ENCODE assay signal across 9 cellular contexts in genomic region chr9:35791321-35791921, GRCh38. TPM values are rescaled to one million over a fixed set of nuclear protein-coding genes. Genes with fewer than 3 reads are reported as not detected.
A peak's percentile ranks its signal among the peaks of the same experiment; 100 is the strongest.
DNase-seq lines count a peak whose midpoint lies in the region; ATAC-seq, FAIRE-seq and TF ChIP-seq lines count a peak whose summit lies in the region.
"Had no signal": no experiment of that assay in that cellular context is flagged by ENCODE, and none has a peak within 500 bp of the region (broad histone marks: within the 10 kb centered on the region; RNA-seq: fewer than 3 reads in every experiment).

Gene NPR2, plus strand, starts transcription at chr9:35791591. Its CDS starts 818 bp downstream, at chr9:35792409.

- H3K9me3 ChIP-seq in esophagus squamous epithelium: no peaks in the 10 kb centered on the region

- no peak for ATAC-seq in activated CD8-positive, alpha-beta T cell treated with anti-CD3 and anti-CD28 coated beads, Interleukin-2, amount 10 ng/mL, durations not matched to agents 7 days and 5 days
- ATAC-seq in activated CD8-positive, alpha-beta T cell treated with anti-CD3 and anti-CD28 coated beads for 36 hours: no peak
- ATAC-seq in GM18868 (IDR thresholded peaks at IDR 0.05; ENCODE audit: unreplicated experiment) (no peak), HG02642 (IDR thresholded peaks at IDR 0.05; ENCODE audit: poor library complexity, unreplicated experiment) (no peak)

- no peak within 1 kb of the TSS for H3K27ac Mint-ChIP-seq in activated CD8-positive, alpha-beta T cell treated with anti-CD3 and anti-CD28 coated beads, Interleukin-2, amount 10 ng/mL, durations not matched to agents 7 days and 5 days
- H3K27ac Mint-ChIP-seq in activated CD8-positive, alpha-beta T cell treated with anti-CD3 and anti-CD28 coated beads for 36 hours: no peak within 1 kb of the TSS

- intact Hi-C loops in activated CD8-positive, alpha-beta T cell treated with anti-CD3 and anti-CD28 coated beads for 36 hours (cut with micrococcal nuclease): loop anchor here (2.0 kb wide), 2 partner anchors 35 to 91 kb away; no protein-coding TSS in a partner anchor
- intact Hi-C loops in esophagus squamous epithelium (cut with DNase I): loop anchor here (5.0 kb wide), 1 partner anchor 91 kb away; no protein-coding TSS in a partner anchor

- H3K4me1 ChIP-seq in esophagus squamous epithelium: peaks cover 5 to 43% (median 18%) of the 10 kb centered on the region in 3 donors

- H3K9me3 Mint-ChIP-seq in activated CD8-positive, alpha-beta T cell treated with anti-CD3 and anti-CD28 coated beads, Interleukin-2, amount 10 ng/mL, durations not matched to agents 7 days and 5 days (ENCODE audit: insufficient read depth): no peaks in the 10 kb centered on the region
- no peaks in the 10 kb centered on the region for H3K9me3 Mint-ChIP-seq in activated CD8-positive, alpha-beta T cell treated with anti-CD3 and anti-CD28 coated beads for 36 hours

- H3K27ac ChIP-seq in esophagus squamous epithelium: peak within 1 kb of the TSS; percentile 67 to 89 (median 76)
- H3K27ac ChIP-seq: C4-2B had no signal

- CTCF ChIA-PET in activated CD8-positive, alpha-beta T cell treated with anti-CD3 and anti-CD28 coated beads, Interleukin-2, amount 10 ng/mL, durations not matched to agents 7 days and 5 days (lab: Charles Lee): no interaction called here
- CTCF ChIA-PET in activated CD8-positive, alpha-beta T cell treated with anti-CD3 and anti-CD28 coated beads for 36 hours (lab: Charles Lee): interaction anchor here (1.4 to 4.8 kb wide), 3 partner anchors 34 to 91 kb away, joined by 4 to 34 read pairs (median 7); no protein-coding TSS in a partner anchor

- no peak for TF ChIP-seq POLR2A in esophagus squamous epithelium (IDR thresholded peaks at IDR 0.05)

- H3K36me3 Mint-ChIP-seq in activated CD8-positive, alpha-beta T cell treated with anti-CD3 and anti-CD28 coated beads, Interleukin-2, amount 10 ng/mL, durations not matched to agents 7 days and 5 days (ENCODE audit: low read depth): peaks cover 10% of the 10 kb centered on the region
- peaks cover 10% of the 10 kb centered on the region for H3K36me3 Mint-ChIP-seq in activated CD8-positive, alpha-beta T cell treated with anti-CD3 and anti-CD28 coated beads for 36 hours (ENCODE audit: low read depth)

- no peaks in the 10 kb centered on the region for H3K36me3 ChIP-seq in esophagus squamous epithelium

- H3K27me3 ChIP-seq in esophagus squamous epithelium: peaks cover 0 to 27% (median 0%) of the 10 kb centered on the region in 4 donors

- DNase-seq in activated CD8-positive, alpha-beta T cell treated with anti-CD3 and anti-CD28 coated beads, Interleukin-2, amount 10 ng/mL, durations not matched to agents 7 days and 5 days: no peak
- DNase-seq in activated CD8-positive, alpha-beta T cell treated with anti-CD3 and anti-CD28 coated beads for 36 hours: no peak
- DNase-seq in esophagus squamous epithelium (lab: John Stamatoyannopoulos, UW): no peak
- no peak for DNase-seq in mucosa of gallbladder (ENCODE audit: low spot score)
- peak; percentile 51 for DNase-seq in urothelium cell line (ENCODE audit: low spot score)
- DNase-seq in NOMO-1 treated with dmso at 0.1 percent for 144 hours (lab: John Stamatoyannopoulos, UW; ENCODE audit: unreplicated experiment): no peak

- POLR2A ChIA-PET in activated CD8-positive, alpha-beta T cell treated with anti-CD3 and anti-CD28 coated beads, Interleukin-2, amount 10 ng/mL, durations not matched to agents 7 days and 5 days (lab: Charles Lee): no interaction called here
- POLR2A ChIA-PET in activated CD8-positive, alpha-beta T cell treated with anti-CD3 and anti-CD28 coated beads for 36 hours (lab: Charles Lee): no interaction called here

- peak within 1 kb of the TSS; percentile 22 to 74 (median 50) for H3K4me3 ChIP-seq in esophagus squamous epithelium

- H3K4me3 Mint-ChIP-seq in activated CD8-positive, alpha-beta T cell treated with anti-CD3 and anti-CD28 coated beads, Interleukin-2, amount 10 ng/mL, durations not matched to agents 7 days and 5 days: no peak within 1 kb of the TSS
- H3K4me3 Mint-ChIP-seq in activated CD8-positive, alpha-beta T cell treated with anti-CD3 and anti-CD28 coated beads for 36 hours: no peak within 1 kb of the TSS

- TF ChIP-seq CTCF in activated CD8-positive, alpha-beta T cell treated with anti-CD3 and anti-CD28 coated beads for 36 hours (IDR thresholded peaks at IDR 0.05): no peak
- no peak for TF ChIP-seq CTCF in esophagus squamous epithelium (IDR thresholded peaks at IDR 0.05)

- no peaks in the 10 kb centered on the region for H3K27me3 Mint-ChIP-seq in activated CD8-positive, alpha-beta T cell treated with anti-CD3 and anti-CD28 coated beads, Interleukin-2, amount 10 ng/mL, durations not matched to agents 7 days and 5 days (ENCODE audit: low read depth)
- H3K27me3 Mint-ChIP-seq in activated CD8-positive, alpha-beta T cell treated with anti-CD3 and anti-CD28 coated beads for 36 hours: no peaks in the 10 kb centered on the region

- no peak for FAIRE-seq in urothelium cell line (lab: Jason Lieb, UNC)

- WGBS in esophagus squamous epithelium, 2 donors: 9 to 24% methylated on average over 10 to 21 of the region's 62 CpGs

- peaks cover 17% of the 10 kb centered on the region for H3K4me1 Mint-ChIP-seq in activated CD8-positive, alpha-beta T cell treated with anti-CD3 and anti-CD28 coated beads, Interleukin-2, amount 10 ng/mL, durations not matched to agents 7 days and 5 days (ENCODE audit: low read depth)
- peaks cover 8% of the 10 kb centered on the region for H3K4me1 Mint-ChIP-seq in activated CD8-positive, alpha-beta T cell treated with anti-CD3 and anti-CD28 coated beads for 36 hours (ENCODE audit: low read depth)

RNA-seq across cellular contexts. Expression of gene NPR2, which starts in this region (rescaled TPM):
- 10 to 100 TPM; 10.8 to 11.1 TPM for total RNA-seq in activated CD8-positive, alpha-beta T cell treated with anti-CD3 and anti-CD28 coated beads, Interleukin-2, amount 10 ng/mL, durations not matched to agents 7 days and 5 days
- 1 to 10 TPM; 7.5 to 7.8 TPM for total RNA-seq in activated CD8-positive, alpha-beta T cell treated with anti-CD3 and anti-CD28 coated beads for 36 hours
- total RNA-seq in esophagus squamous epithelium (10 to 100 TPM in 1 of 4 donors, 1 to 10 TPM in 1, under 1 TPM in 2; 0.08 to 12.2 (median 1.8) TPM), mucosa of gallbladder (22.0 TPM)
